Comparison of ENCODE assay signal across 17 cellular contexts in genomic region chr5:65075623-65076250, GRCh38.
A peak's percentile ranks its signal among the peaks of the same experiment; 100 is the strongest.
DNase-seq lines count a peak whose midpoint lies in the region; ATAC-seq, FAIRE-seq and TF ChIP-seq lines count a peak whose summit lies in the region.
"Had no signal": no experiment of that assay in that cellular context is flagged by ENCODE, and none has a peak within 500 bp of the region (broad histone marks: within the 10 kb centered on the region; RNA-seq: fewer than 3 reads in every experiment).

No MANE protein-coding gene starts in this region.

- no peaks in the 10 kb centered on the region for H3K36me3 Mint-ChIP-seq in mesothelial cell of epicardium
- H3K36me3 Mint-ChIP-seq in Calu3 (ENCODE audit: insufficient read depth, unreplicated experiment), result no peaks in the 10 kb centered on the region
- H3K36me3 Mint-ChIP-seq: T-cell had no signal

- POLR2A ChIA-PET in K562 (lab: Yijun Ruan, JAX), result interaction anchor here (0.8 to 1.2 kb wide), 2 partner anchors 10 to 271 kb away, joined by 3 to 4 read pairs; no protein-coding TSS in a partner anchor

- intact Hi-C loops in left ventricle myocardium inferior (cut with micrococcal nuclease) (no loop called here), Right ventricle myocardium inferior (cut with DNase I) (no loop called here), K562 (cut with micrococcal nuclease) (loop anchor here (2.0 to 5.0 kb wide), 2 partner anchors 132 to 407 kb away; no protein-coding TSS in a partner anchor), Calu3 (cut with micrococcal nuclease; ENCODE audit: unreplicated experiment) (loop anchor here (5.0 kb wide), 1 partner anchor 407 kb away; the partner anchor contains the start of gene ADAMTS6)

- H3K27ac Mint-ChIP-seq in mesothelial cell of epicardium, result peak overlapping the region; percentile 63
- no peak overlapping the region for H3K27ac Mint-ChIP-seq in Calu3 (ENCODE audit: unreplicated experiment)
- H3K27ac Mint-ChIP-seq: activated T-helper 2 cell treated with anti-CD3 and anti-CD28 coated beads, Interferon-gamma antibody, Interleukin-2, Interleukin-4, amounts not matched to agents 10 μg/mL and 5 μg/mL and 100 μg/mL, durations not matched to agents 14 hours and 24 hours and 36 hours had no signal

- H3K36me3 ChIP-seq in left ventricle myocardium inferior (no peaks in the 10 kb centered on the region), K562 (ENCODE audit: control insufficient read depth, insufficient read depth, low read length) (no peaks in the 10 kb centered on the region)
- H3K36me3 ChIP-seq: ovary had no signal

- H3K9me3 Mint-ChIP-seq in mesothelial cell of epicardium (no peaks in the 10 kb centered on the region), Calu3 (ENCODE audit: low read depth, unreplicated experiment) (no peaks in the 10 kb centered on the region)
- H3K9me3 Mint-ChIP-seq: activated T-helper 2 cell treated with anti-CD3 and anti-CD28 coated beads, Interferon-gamma antibody, Interleukin-2, Interleukin-4, amounts not matched to agents 10 μg/mL and 5 μg/mL and 100 μg/mL, durations not matched to agents 14 hours and 24 hours and 36 hours; T-cell had no signal

- H3K4me1 Mint-ChIP-seq in mesothelial cell of epicardium (peaks cover 63% of the 10 kb centered on the region), Calu3 (ENCODE audit: low read depth, unreplicated experiment) (no peaks in the 10 kb centered on the region)

- peak overlapping the region; percentile 93 for H2AFZ ChIP-seq in K562 (ENCODE audit: low read depth, low read length)

- WGBS in K562 (ENCODE audit: insufficient coverage, low coverage, missing lambda C conversion rate), result 51% methylated on average over 2 of the region's 2 CpGs

- in situ Hi-C loops in K562 (cut with MboI), result no loop called here

- CTCF ChIA-PET in K562 (lab: Yijun Ruan, JAX; ENCODE audit: low intra/inter-chr PET ratio) (no interaction called here), Calu3 (lab: Charles Lee) (no interaction called here)

- TF ChIP-seq RAD21 in K562 (CRISPR knock-in tag; conservative IDR thresholded peaks at IDR 0.05 in 1 of 2, IDR thresholded peaks at IDR 0.05 in 1 of 2), result no peak

- H3K4me3 ChIP-seq in left ventricle myocardium inferior, result no peak overlapping the region
- no peak overlapping the region for H3K4me3 ChIP-seq in K562
- H3K4me3 ChIP-seq: ovary had no signal

- TF ChIP-seq EP300 in K562 (IDR thresholded peaks at IDR 0.05; ENCODE audit: low read length), result no peak

- H3K27ac ChIP-seq in left ventricle myocardium inferior (replicated peaks) (peak overlapping the region; percentile 76), K562 (ENCODE audit: extremely low read depth, low read depth, low read length) (peak overlapping the region; percentile 47; the same call in 2 of the 3 replicates)
- H3K27ac ChIP-seq: HL-60, ovary had no signal

- H3K9me3 ChIP-seq in left ventricle myocardium inferior (replicated peaks) (no peaks in the 10 kb centered on the region), K562 (replicated peaks; ENCODE audit: control insufficient read depth, insufficient read depth, low read depth, low read length) (peaks cover 4% of the 10 kb centered on the region; the same call in 1 of the 2 replicates)
- H3K9me3 ChIP-seq: ovary had no signal

- ATAC-seq in Right ventricle myocardium inferior (no peak), K562 (no peak), GM18505 (IDR thresholded peaks at IDR 0.05; ENCODE audit: unreplicated experiment) (no peak)

- H3K9ac ChIP-seq in K562 (ENCODE audit: insufficient read depth in 1 of 2, low read depth in 2 of 2, low read length in 2 of 2), result peak overlapping the region in 1 of 2 experiments; percentile 38; a peak in 1 of 4 replicates

- peaks cover 16% of the 10 kb centered on the region for H3K4me1 ChIP-seq in left ventricle myocardium inferior
- H3K4me1 ChIP-seq in K562 (replicated peaks in 1 of 2; ENCODE audit: control insufficient read depth in 2 of 2, insufficient read depth in 2 of 2, low read length in 2 of 2), result peaks cover 5 to 32% of the 10 kb centered on the region in 2 experiments

- H3K27me3 ChIP-seq in left ventricle myocardium inferior (ENCODE audit: low read depth), result no peaks in the 10 kb centered on the region
- H3K27me3 ChIP-seq in K562 (ENCODE audit: control insufficient read depth in 2 of 2, insufficient read depth in 2 of 2, low read length in 2 of 2), result no peaks in the 10 kb centered on the region
- H3K27me3 ChIP-seq: ovary had no signal

- TF ChIP-seq CTCF in left ventricle myocardium inferior (IDR thresholded peaks at IDR 0.05; ENCODE audit: borderline replicate concordance) (no peak), K562 (IDR thresholded peaks at IDR 0.05 in 2 of 3, conservative IDR thresholded peaks at IDR 0.05 in 1 of 3; ENCODE audit: insufficient read depth in 2 of 3, low read depth in 1 of 3, low read length in 3 of 3) (no peak), mesothelial cell of epicardium (IDR thresholded peaks at IDR 0.05; ENCODE audit: unreplicated experiment) (no peak), Calu3 (IDR thresholded peaks at IDR 0.05; ENCODE audit: unreplicated experiment) (no peak)

- BruUV-seq in K562 (replicated peaks; lab: Mats Ljungman, UMichigan), result no TSS peak
- no TSS peak for BruUV-seq in Calu3 (replicated peaks; lab: Mats Ljungman, UMichigan)

- H3K4me2 ChIP-seq in K562 (ENCODE audit: insufficient read depth, low read length), result peak overlapping the region; percentile 45

- H3K79me2 ChIP-seq in K562 (ENCODE audit: control insufficient read depth, insufficient read depth, low read length), result no peaks in the 10 kb centered on the region

- H3K4me3 Mint-ChIP-seq in mesothelial cell of epicardium (no peak overlapping the region), Calu3 (ENCODE audit: low read depth, unreplicated experiment) (no peak overlapping the region)
- H3K4me3 Mint-ChIP-seq: T-cell had no signal

- no peaks in the 10 kb centered on the region for H3K9me1 ChIP-seq in K562 (ENCODE audit: control insufficient read depth, insufficient read depth, low read length)

- TF ChIP-seq POLR2A in K562 (conservative IDR thresholded peaks at IDR 0.05) (no peak), GM18505 (IDR thresholded peaks at IDR 0.05; ENCODE audit: borderline replicate concordance, extremely low read depth, insufficient read depth, insufficient read length) (no peak)

- H3K27me3 Mint-ChIP-seq in mesothelial cell of epicardium (ENCODE audit: low read depth) (no peaks in the 10 kb centered on the region), Calu3 (ENCODE audit: unreplicated experiment) (peaks cover 12% of the 10 kb centered on the region)
- H3K27me3 Mint-ChIP-seq: T-cell had no signal

- H4K20me1 ChIP-seq in K562 (replicated peaks; ENCODE audit: control insufficient read depth, insufficient read depth, low read length), result no peaks in the 10 kb centered on the region

- no peak for DNase-seq in left ventricle myocardium inferior
- no peak for DNase-seq in Right ventricle myocardium inferior (ENCODE audit: missing footprints)
- DNase-seq in K562 (ENCODE audit: extremely low read depth in 1 of 4, low spot score in 3 of 4), result no peak
- no peak for DNase-seq in mesothelial cell of epicardium (ENCODE audit: low spot score in 2 of 2, unreplicated experiment in 2 of 2)
- DNase-seq in superior temporal gyrus (ENCODE audit: extremely low spot score), result no peak
- no peak for DNase-seq in Calu3
- no peak for DNase-seq in HuH-7.5 (ENCODE audit: low spot score)
- DNase-seq: cortex of kidney, glutamatergic neuron, kidney, NCI-H748 treated with DMSO at 0.1 percent for 48 hours had no signal

- FAIRE-seq in K562 (lab: Jason Lieb, UNC), result no peak
- FAIRE-seq: kidney, small intestine had no signal

TF ChIP-seq in K562, 482 proteins besides CTCF, POLR2A, EP300 and RAD21 (continues in another document):
- no peak for TF ChIP-seq MTA3 (IDR thresholded peaks at IDR 0.05; ENCODE audit: borderline replicate concordance)
- no peak for TF ChIP-seq POLR2H (tag; IDR thresholded peaks at IDR 0.05; ENCODE audit: low read depth)
- no peak for TF ChIP-seq PRDM10 (IDR thresholded peaks at IDR 0.05; ENCODE audit: partially characterized antibody)
- no peak for TF ChIP-seq NR2F6 (CRISPR knock-in tag; IDR thresholded peaks at IDR 0.05)
- TF ChIP-seq HLTF (IDR thresholded peaks at IDR 0.05), result no peak
- no peak for TF ChIP-seq SLC30A9 (CRISPR knock-in tag; IDR thresholded peaks at IDR 0.05)
- no peak for TF ChIP-seq ZFP1 (CRISPR knock-in tag; IDR thresholded peaks at IDR 0.05)
- TF ChIP-seq SMAD3 (CRISPR knock-in tag; conservative IDR thresholded peaks at IDR 0.05), result no peak
- no peak for TF ChIP-seq MYNN (IDR thresholded peaks at IDR 0.05)
- TF ChIP-seq MYNN (CRISPR knock-in tag; IDR thresholded peaks at IDR 0.05), result no peak

Comparison
In these comparisons a context has a peak if more than half of its experiments do, and no peak if none do; other contexts are left out.
1. intact Hi-C loops: an anchor here in K562 (2.0 to 5.0 kb wide) and Calu3 (5.0 kb wide); none called in left ventricle myocardium inferior and Right ventricle myocardium inferior.